ENCODE assay signal across 8 cellular contexts in genomic region chr11:64870893-64871849, GRCh38. TPM values are rescaled to one million over a fixed set of nuclear protein-coding genes. Genes with fewer than 3 reads are reported as not detected.
DNase-seq lines count a peak whose midpoint lies in the region; ATAC-seq and TF ChIP-seq lines count a peak whose summit lies in the region.

No MANE protein-coding gene starts in this region.

- intact Hi-C loops in activated T-helper 1 cell treated with anti-CD3 and anti-CD28 coated beads, Interleukin-12 subunit alpha, Interleukin-12 subunit beta, Interleukin-2, Interleukin-4 antibody, amounts not matched to agents 30 ng/mL and 10 ng/mL and 1 ng/mL, durations not matched to agents 14 hours and 24 hours and 36 hours (cut with micrococcal nuclease): no loop called here
- intact Hi-C loops in left ventricle myocardium superior (cut with micrococcal nuclease): no loop called here

- H3K36me3 Mint-ChIP-seq in activated T-helper 1 cell treated with anti-CD3 and anti-CD28 coated beads, Interleukin-12 subunit alpha, Interleukin-12 subunit beta, Interleukin-2, Interleukin-4 antibody, amounts not matched to agents 30 ng/mL and 10 ng/mL and 1 ng/mL, durations not matched to agents 14 hours and 24 hours and 36 hours (ENCODE audit: low read depth): peaks cover 48% of the 10 kb centered on the region

- peaks cover 17 to 22% (median 21%) of the 10 kb centered on the region in 3 donors for H3K36me3 ChIP-seq in skeletal muscle tissue (ENCODE audit: control insufficient read depth in 3 of 3, insufficient read depth in 3 of 3, low read length in 3 of 3)

- H3K4me1 ChIP-seq in skeletal muscle tissue (ENCODE audit: control insufficient read depth in 3 of 3, insufficient read depth in 3 of 3, low read length in 3 of 3): peaks cover 76 to 81% (median 78%) of the 10 kb centered on the region in 3 donors

- peak; percentile 2 for ATAC-seq in left ventricle myocardium superior
- ATAC-seq in HG03045 (IDR thresholded peaks at IDR 0.05; ENCODE audit: unreplicated experiment): no peak

- no peaks in the 10 kb centered on the region for H3K27me3 Mint-ChIP-seq in activated T-helper 1 cell treated with anti-CD3 and anti-CD28 coated beads, Interleukin-12 subunit alpha, Interleukin-12 subunit beta, Interleukin-2, Interleukin-4 antibody, amounts not matched to agents 30 ng/mL and 10 ng/mL and 1 ng/mL, durations not matched to agents 14 hours and 24 hours and 36 hours (ENCODE audit: insufficient read depth)

- H3K9me3 ChIP-seq in skeletal muscle tissue (ENCODE audit: control insufficient read depth in 3 of 3, low read length in 3 of 3): no peaks in the 10 kb centered on the region

- H3K27ac ChIP-seq in skeletal muscle tissue (ENCODE audit: low read depth, low read length): peak overlapping the region; percentile 89

- peaks cover under 1% of the 10 kb centered on the region for H3K9me3 Mint-ChIP-seq in activated T-helper 1 cell treated with anti-CD3 and anti-CD28 coated beads, Interleukin-12 subunit alpha, Interleukin-12 subunit beta, Interleukin-2, Interleukin-4 antibody, amounts not matched to agents 30 ng/mL and 10 ng/mL and 1 ng/mL, durations not matched to agents 14 hours and 24 hours and 36 hours

- no peaks in the 10 kb centered on the region for H3K27me3 ChIP-seq in skeletal muscle tissue (ENCODE audit: control insufficient read depth in 3 of 3, insufficient read depth in 3 of 3, low read length in 3 of 3)

- H3K4me3 ChIP-seq in GM12875 (ENCODE audit: low read depth, low read length) (peak overlapping the region; percentile 49), skeletal muscle tissue (ENCODE audit: low read length in 3 of 3) (peak overlapping the region; percentile 20 to 56 (median 46))

- peak overlapping the region; percentile 71 for H3K27ac Mint-ChIP-seq in activated T-helper 1 cell treated with anti-CD3 and anti-CD28 coated beads, Interleukin-12 subunit alpha, Interleukin-12 subunit beta, Interleukin-2, Interleukin-4 antibody, amounts not matched to agents 30 ng/mL and 10 ng/mL and 1 ng/mL, durations not matched to agents 14 hours and 24 hours and 36 hours

- peak overlapping the region; percentile 68 for H3K4me3 Mint-ChIP-seq in activated T-helper 1 cell treated with anti-CD3 and anti-CD28 coated beads, Interleukin-12 subunit alpha, Interleukin-12 subunit beta, Interleukin-2, Interleukin-4 antibody, amounts not matched to agents 30 ng/mL and 10 ng/mL and 1 ng/mL, durations not matched to agents 14 hours and 24 hours and 36 hours

- peaks cover 82% of the 10 kb centered on the region for H3K4me1 Mint-ChIP-seq in activated T-helper 1 cell treated with anti-CD3 and anti-CD28 coated beads, Interleukin-12 subunit alpha, Interleukin-12 subunit beta, Interleukin-2, Interleukin-4 antibody, amounts not matched to agents 30 ng/mL and 10 ng/mL and 1 ng/mL, durations not matched to agents 14 hours and 24 hours and 36 hours (ENCODE audit: low read depth)

- H3K9ac ChIP-seq in skeletal muscle tissue (ENCODE audit: low read depth in 1 of 3, low read length in 3 of 3): peak overlapping the region; percentile 63 to 72 (median 65)

- DNase-seq in activated T-helper 1 cell treated with anti-CD3 and anti-CD28 coated beads, Interleukin-12 subunit alpha, Interleukin-12 subunit beta, Interleukin-2, Interleukin-4 antibody, amounts not matched to agents 30 ng/mL and 10 ng/mL and 1 ng/mL, durations not matched to agents 14 hours and 24 hours and 36 hours (ENCODE audit: low spot score): no peak
- DNase-seq in left ventricle myocardium superior (peak; percentile 41), islet precursor cell (no peak), NCI-H510A (lab: John Stamatoyannopoulos, UW) (no peak)
- no peak for DNase-seq in stimulated activated CD4-positive, alpha-beta T cell treated with anti-CD3 and anti-CD28 coated beads, Interleukin-4, amount 100 ng/mL, for 1 hour

- TF ChIP-seq CTCF in GM12875 (IDR thresholded peaks at IDR 0.05; ENCODE audit: borderline replicate concordance, insufficient read depth, low read depth, low read length): no peak

RNA-seq across cellular contexts. Expression of gene EHD1, which starts 7.2 kb away (rescaled TPM):
- 88.0 and 96.9 TPM in 2 replicates for total RNA-seq in activated T-helper 1 cell treated with anti-CD3 and anti-CD28 coated beads, Interleukin-12 subunit alpha, Interleukin-12 subunit beta, Interleukin-2, Interleukin-4 antibody, amounts not matched to agents 30 ng/mL and 10 ng/mL and 1 ng/mL, durations not matched to agents 14 hours and 24 hours and 36 hours
- total RNA-seq in left ventricle myocardium superior (52.5 TPM), skeletal muscle tissue (28.2 TPM)

RNA-seq across cellular contexts. Expression of gene CDC42BPG, which starts 26.7 kb away (rescaled TPM):
- 0.29 and 0.44 TPM in 2 replicates for total RNA-seq in activated T-helper 1 cell treated with anti-CD3 and anti-CD28 coated beads, Interleukin-12 subunit alpha, Interleukin-12 subunit beta, Interleukin-2, Interleukin-4 antibody, amounts not matched to agents 30 ng/mL and 10 ng/mL and 1 ng/mL, durations not matched to agents 14 hours and 24 hours and 36 hours
- total RNA-seq in left ventricle myocardium superior: 0.40 TPM
- total RNA-seq in skeletal muscle tissue: under 0.01 TPM

RNA-seq across cellular contexts. Expression of gene ATG2A, which starts 45.8 kb away (rescaled TPM):
- total RNA-seq in activated T-helper 1 cell treated with anti-CD3 and anti-CD28 coated beads, Interleukin-12 subunit alpha, Interleukin-12 subunit beta, Interleukin-2, Interleukin-4 antibody, amounts not matched to agents 30 ng/mL and 10 ng/mL and 1 ng/mL, durations not matched to agents 14 hours and 24 hours and 36 hours: 24.6 and 24.9 TPM in 2 replicates
- total RNA-seq in left ventricle myocardium superior: 13.0 TPM
- total RNA-seq in skeletal muscle tissue: 3.1 TPM

RNA-seq across cellular contexts. Expression of gene PPP2R5B, which starts 53.3 kb away (rescaled TPM):
- 7.3 and 14.0 TPM in 2 replicates for total RNA-seq in activated T-helper 1 cell treated with anti-CD3 and anti-CD28 coated beads, Interleukin-12 subunit alpha, Interleukin-12 subunit beta, Interleukin-2, Interleukin-4 antibody, amounts not matched to agents 30 ng/mL and 10 ng/mL and 1 ng/mL, durations not matched to agents 14 hours and 24 hours and 36 hours
- total RNA-seq in left ventricle myocardium superior: 18.4 TPM
- total RNA-seq in skeletal muscle tissue: 6.3 TPM
